Comparison of ENCODE assay signal across 21 cellular contexts in the genomic region with DNA sequence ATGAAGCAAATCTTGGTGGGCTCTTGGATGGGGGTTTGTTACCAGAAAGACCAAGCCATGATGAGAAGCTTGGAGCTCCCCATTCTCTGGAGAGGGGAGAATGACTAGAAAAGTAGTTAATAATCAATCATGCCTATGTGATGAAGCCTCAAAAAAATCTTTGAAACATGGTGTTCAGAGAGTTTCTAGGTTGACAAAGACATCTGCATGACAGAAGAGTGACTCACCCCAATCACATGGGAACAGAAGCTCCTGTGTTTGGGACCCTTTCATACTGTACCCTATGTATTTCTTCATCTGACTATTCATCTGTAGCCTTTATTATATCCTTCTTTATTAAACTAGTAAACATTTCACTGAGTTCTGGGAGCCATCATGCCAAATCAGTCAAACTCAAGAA.
A peak's percentile ranks its signal among the peaks of the same experiment; 100 is the strongest.
DNase-seq lines count a peak whose midpoint lies in the region; ATAC-seq, FAIRE-seq and TF ChIP-seq lines count a peak whose summit lies in the region.
"Had no signal": no experiment of that assay in that cellular context is flagged by ENCODE, and none has a peak within 500 bp of the region (broad histone marks: within the 10 kb centered on the region; RNA-seq: fewer than 3 reads in every experiment).

No MANE protein-coding gene starts in this region.

- in situ Hi-C loops in SK-MEL-5 (cut with HindIII; ENCODE audit: low pct_unique_long_range_greater_than_20kb, low sequenced_read_pairs) = no loop called here

- no peak overlapping the region for H3K27ac ChIP-seq in foreskin keratinocyte
- no peak overlapping the region for H3K27ac ChIP-seq in CD8-positive, alpha-beta memory T cell (ENCODE audit: low read depth, low read length)
- H3K27ac ChIP-seq: C4-2B had no signal

- no peaks in the 10 kb centered on the region for H3K27me3 Mint-ChIP-seq in CD8-positive, alpha-beta memory T cell

- POLR2A ChIA-PET in CD8-positive, alpha-beta memory T cell (lab: Charles Lee) = no interaction called here

- FAIRE-seq in frontal cortex (lab: Jason Lieb, UNC) = no peak
- FAIRE-seq: D721Med had no signal

- CTCF ChIA-PET in CD8-positive, alpha-beta memory T cell (lab: Charles Lee) = no interaction called here

- DNase-seq in ELR (ENCODE audit: low read depth) (peak; percentile 23), SK-MEL-5 (ENCODE audit: low read depth, low spot score) (peak; percentile 48), foreskin keratinocyte (peak in 1 of 2 donors; percentile 22), renal cortical epithelial cell (ENCODE audit: low read depth) (peak; percentile 80), frontal cortex (ENCODE audit: low spot score in 2 of 2) (no peak)
- DNase-seq in activated naive CD4-positive, alpha-beta T cell treated with Interleukin-2 at 50 U/mL for 16 hours = no peak
- DNase-seq in CD8-positive, alpha-beta memory T cell = no peak
- DNase-seq: AML-193, DMS53, GF-D8, KBM-7, NCI-H1105, NCI-H2029, NCI-H345, NCI-H524, NCI-H774, OCI-M1, Right ventricle myocardium superior, SW 1271 had no signal

- peak; percentile 74 for ATAC-seq in foreskin keratinocyte

- H3K9me3 Mint-ChIP-seq in CD8-positive, alpha-beta memory T cell = peaks cover 0 to 43% (median 8%) of the 10 kb centered on the region in 5 donors

- H3K4me3 ChIP-seq in CD8-positive, alpha-beta memory T cell (ENCODE audit: low read length) = no peak overlapping the region

- H3K4me1 Mint-ChIP-seq in CD8-positive, alpha-beta memory T cell = no peaks in the 10 kb centered on the region

- no peak for TF ChIP-seq CTCF in foreskin keratinocyte (conservative IDR thresholded peaks at IDR 0.05)

- H3K4me3 Mint-ChIP-seq in CD8-positive, alpha-beta memory T cell = no peak overlapping the region

- H3K9me3 ChIP-seq in CD8-positive, alpha-beta memory T cell (ENCODE audit: low read length) = no peaks in the 10 kb centered on the region

- no peak overlapping the region for H3K27ac Mint-ChIP-seq in CD8-positive, alpha-beta memory T cell

- no peaks in the 10 kb centered on the region for H3K36me3 ChIP-seq in CD8-positive, alpha-beta memory T cell (ENCODE audit: insufficient read depth, low read length)

- H3K36me3 Mint-ChIP-seq in CD8-positive, alpha-beta memory T cell = no peaks in the 10 kb centered on the region

- no peaks in the 10 kb centered on the region for H3K27me3 ChIP-seq in foreskin keratinocyte
- no peaks in the 10 kb centered on the region for H3K27me3 ChIP-seq in CD8-positive, alpha-beta memory T cell (ENCODE audit: insufficient read depth, low read length, poor library complexity, severe bottlenecking)

- peaks cover 17% of the 10 kb centered on the region for H3K4me1 ChIP-seq in foreskin keratinocyte
- H3K4me1 ChIP-seq in CD8-positive, alpha-beta memory T cell (ENCODE audit: insufficient read depth, low read length) = no peaks in the 10 kb centered on the region

Comparison
In these comparisons a context has a peak if more than half of its experiments do, and no peak if none do; other contexts are left out.
1. DNase-seq: peak in ELR (single experiment), SK-MEL-5 (single experiment) and renal cortical epithelial cell (single experiment); none in activated naive CD4-positive, alpha-beta T cell treated with Interleukin-2 at 50 U/mL for 16 hours (single experiment), CD8-positive, alpha-beta memory T cell (0 of 5) and frontal cortex (0 of 2).